ENCODE assay signal across 25 cellular contexts in the genomic region with DNA sequence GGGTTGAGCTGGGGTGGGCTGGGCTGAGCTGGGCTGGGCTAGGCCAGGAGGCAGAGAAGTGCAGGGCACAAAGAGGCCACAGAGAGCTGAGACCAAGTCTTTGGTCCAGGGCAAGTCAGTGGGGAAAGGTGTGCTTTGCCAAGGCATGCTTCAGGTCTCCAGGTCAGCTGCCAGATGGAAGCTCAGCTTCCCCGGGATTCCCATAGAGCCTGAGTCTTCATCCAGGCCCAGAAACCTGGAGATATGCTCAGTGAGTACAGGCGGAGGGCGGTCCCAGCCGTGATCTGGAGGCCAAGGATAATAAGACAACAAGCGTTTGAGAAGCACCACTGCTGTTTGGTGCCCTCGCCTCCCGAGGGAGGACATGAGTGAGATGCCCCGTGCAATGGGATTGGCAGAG. TPM values are rescaled to one million over a fixed set of nuclear protein-coding genes. Genes with fewer than 3 reads are reported as not detected.
DNase-seq lines count a peak whose midpoint lies in the region; ATAC-seq, FAIRE-seq and TF ChIP-seq lines count a peak whose summit lies in the region.
"Had no signal": no experiment of that assay in that cellular context is flagged by ENCODE, and none has a peak within 500 bp of the region (broad histone marks: within the 10 kb centered on the region; RNA-seq: fewer than 3 reads in every experiment).

No MANE protein-coding gene starts in this region.

- no peak overlapping the region for H3K4ac ChIP-seq in H1 (replicated peaks; ENCODE audit: insufficient read length, low read depth, low read length)

- H4K5ac ChIP-seq in H1 (ENCODE audit: insufficient read length, low read depth, low read length), result no peak overlapping the region

- H3K27me3 Mint-ChIP-seq in GM23338 (ENCODE audit: insufficient read depth, low read depth, poor library complexity), result peaks cover 8% of the 10 kb centered on the region
- H3K27me3 Mint-ChIP-seq: CD4-positive, alpha-beta T cell had no signal

- no peak for DNase-seq in GM23338 (ENCODE audit: low spot score)
- peak; percentile 96 for DNase-seq in cerebellar cortex (ENCODE audit: low spot score)
- no peak for DNase-seq in H1 (ENCODE audit: low read depth in 1 of 2, low spot score in 2 of 2)
- DNase-seq in NCI-H1092 (lab: John Stamatoyannopoulos, UW), result no peak
- DNase-seq in stimulated activated CD4-positive, alpha-beta T cell treated with anti-CD3 and anti-CD28 coated beads, Interleukin-2, amount 100 ng/mL, for 24 hours, result no peak
- DNase-seq in activated CD4-positive, alpha-beta T cell treated with anti-CD3 and anti-CD28 coated beads, Interleukin-2, amount 50 U/mL, for 48 hours, result no peak
- DNase-seq: 8988T; ACHN; AML-193; BE2C; CD4-positive, alpha-beta T cell; CD8-positive, alpha-beta memory T cell; DMS 273 treated with DMSO at 0.1 percent for 48 hours; DMS79; EL; GF-D8; GM23248; HCEC 1CT had no signal

- H2BK15ac ChIP-seq in H1 (ENCODE audit: low read length), result no peak overlapping the region

- H3K79me1 ChIP-seq in H1 (ENCODE audit: low read depth, low read length), result no peaks in the 10 kb centered on the region

- CTCF ChIA-PET in H1 (lab: Charles Lee; ENCODE audit: partially characterized antibody), result interaction anchor here (0.6 to 1.5 kb wide), 4 partner anchors 11 to 82 kb away, joined by 3 to 6 read pairs (median 3); no protein-coding TSS in a partner anchor

- H3F3A ChIP-seq in GM23338 (replicated peaks; ENCODE audit: low read depth), result 0 out of 2 replicates have a peak, but pooled peaks cover 3% of the 10 kb centered on the region

- H3K9me3 ChIP-seq in H1 (ENCODE audit: insufficient read depth in 2 of 2, low read depth in 1 of 2, low read length in 1 of 2), result peaks cover 0 to 5% of the 10 kb centered on the region in 2 experiments; a peak in 1 of 4 replicates
- H3K9me3 ChIP-seq: A549, BE2C had no signal

- no peak for TF ChIP-seq CTCF in GM23338 (conservative IDR thresholded peaks at IDR 0.05; ENCODE audit: low read depth in 2 of 2)
- no peak for TF ChIP-seq CTCF in H1 (IDR thresholded peaks at IDR 0.05; ENCODE audit: control extremely low read depth in 1 of 3, insufficient read depth in 1 of 3, low read depth in 1 of 3, low read length in 3 of 3)

- no peak overlapping the region for H3K9ac ChIP-seq in H1 (replicated peaks in 1 of 4; ENCODE audit: extremely low read depth in 1 of 4, low read depth in 3 of 4, low read length in 3 of 4)
- H3K9ac ChIP-seq: BLaER1 treated with 17β-estradiol and CSF1 and Interleukin-3, amounts not matched to agents 10 nM and 100 nM; GM23248 had no signal

- H3K4me1 Mint-ChIP-seq in GM23338, result no peaks in the 10 kb centered on the region
- H3K4me1 Mint-ChIP-seq: CD14-positive monocyte; CD8-positive, alpha-beta memory T cell had no signal

- H3K27me3 ChIP-seq in GM23338 (ENCODE audit: insufficient read depth) (no peaks in the 10 kb centered on the region), H1 (replicated peaks in 1 of 4; ENCODE audit: control insufficient read depth in 3 of 4, extremely low read depth in 1 of 4, insufficient read depth in 3 of 4, low read length in 3 of 4) (no peaks in the 10 kb centered on the region)
- H3K27me3 ChIP-seq: BE2C; BLaER1 treated with 17β-estradiol and CSF1 and Interleukin-3, amounts not matched to agents 10 nM and 100 nM had no signal

- H3K9me3 Mint-ChIP-seq in GM23338, result peaks cover 7% of the 10 kb centered on the region; the same call in 2 of the 3 replicates
- H3K9me3 Mint-ChIP-seq: CD4-positive, alpha-beta T cell had no signal

- H3K9me2 ChIP-seq in GM23338 (ENCODE audit: insufficient read depth), result no peaks in the 10 kb centered on the region

- H3K23ac ChIP-seq in H1 (ENCODE audit: insufficient read length), result no peak overlapping the region

- H3K23me2 ChIP-seq in H1 (ENCODE audit: low read depth, low read length), result peaks cover 6% of the 10 kb centered on the region; the same call in 1 of the 2 replicates

- no peak overlapping the region for H3K27ac ChIP-seq in GM23338 (ENCODE audit: low read depth)
- no peak overlapping the region for H3K27ac ChIP-seq in H1 (ENCODE audit: low read depth, low read length)
- H3K27ac ChIP-seq: A549; BLaER1 treated with 17β-estradiol and CSF1 and Interleukin-3, amounts not matched to agents 10 nM and 100 nM; GM23248 had no signal

- no peak overlapping the region for H4K91ac ChIP-seq in H1 (replicated peaks; ENCODE audit: insufficient read length, low read length)

- H3K36me3 ChIP-seq in GM23338 (ENCODE audit: insufficient read depth) (no peaks in the 10 kb centered on the region), H1 (ENCODE audit: control insufficient read depth in 2 of 4, insufficient read depth in 4 of 4, low read length in 3 of 4) (no peaks in the 10 kb centered on the region)
- H3K36me3 ChIP-seq: BE2C; BLaER1 treated with 17β-estradiol and CSF1 and Interleukin-3, amounts not matched to agents 10 nM and 100 nM had no signal

- H3K14ac ChIP-seq in H1 (ENCODE audit: insufficient read length), result no peak overlapping the region

- no peak overlapping the region for H2BK5ac ChIP-seq in H1 (ENCODE audit: low read depth, low read length)

- H4K8ac ChIP-seq in H1 (ENCODE audit: extremely low read depth, insufficient read depth, low read length), result no peak overlapping the region

- 0 out of 2 replicates have a peak overlapping the region, but pooled peaks have one; percentile 27 for H2BK12ac ChIP-seq in H1 (ENCODE audit: low read depth, low read length)

- H3K4me1 ChIP-seq in GM23338 (ENCODE audit: insufficient read depth) (no peaks in the 10 kb centered on the region), H1 (replicated peaks in 1 of 4; ENCODE audit: control insufficient read depth in 3 of 4, insufficient read depth in 4 of 4, low read length in 3 of 4) (peaks cover 0 to 3% (median 1%) of the 10 kb centered on the region in 4 experiments; a peak in 2 of 7 replicates)
- H3K4me1 ChIP-seq: A549, BE2C had no signal

- no peak overlapping the region for H3K56ac ChIP-seq in H1 (replicated peaks; ENCODE audit: insufficient read length, low read depth, low read length)

- no peak overlapping the region for H2BK120ac ChIP-seq in H1 (replicated peaks; ENCODE audit: low read depth, low read length)

- no peaks in the 10 kb centered on the region for H4K20me1 ChIP-seq in GM23338 (replicated peaks; ENCODE audit: insufficient read depth)
- peaks cover 0 to 3% of the 10 kb centered on the region in 2 experiments for H4K20me1 ChIP-seq in H1 (replicated peaks in 1 of 2; ENCODE audit: control insufficient read depth in 1 of 2, insufficient read depth in 2 of 2, low read length in 2 of 2)
- H4K20me1 ChIP-seq: BLaER1 treated with 17β-estradiol and CSF1 and Interleukin-3, amounts not matched to agents 10 nM and 100 nM had no signal

- 85% methylated on average over 8 of the region's 8 CpGs; no CpG with 5 or more reads in 1 of the 2 experiments for WGBS in H1 (ENCODE audit: extremely low coverage in 1 of 2, insufficient coverage in 1 of 2, insufficient read length in 1 of 2, insufficient replicate concordance in 2 of 2, low coverage in 1 of 2, low lambda C conversion rate in 2 of 2, missing lambda C conversion rate in 1 of 2), 2 experiments

- no peaks in the 10 kb centered on the region for H3K79me2 ChIP-seq in GM23338 (replicated peaks; ENCODE audit: insufficient read depth)
- no peaks in the 10 kb centered on the region for H3K79me2 ChIP-seq in H1 (ENCODE audit: control insufficient read depth in 1 of 2, insufficient read depth in 2 of 2, low read length in 2 of 2)

- no peak for TF ChIP-seq POLR2A in H1 (IDR thresholded peaks at IDR 0.05; ENCODE audit: control extremely low read depth in 1 of 2, low read depth in 2 of 2, low read length in 2 of 2)

- H3K4me3 ChIP-seq in GM23338 (no peak overlapping the region), H1 (ENCODE audit: extremely low read depth in 1 of 4, insufficient read depth in 2 of 4, low read depth in 3 of 4, low read length in 4 of 4) (no peak overlapping the region)
- H3K4me3 ChIP-seq: A549; BLaER1 treated with 17β-estradiol and CSF1 and Interleukin-3, amounts not matched to agents 10 nM and 100 nM; GM23248 had no signal

- no peak overlapping the region for H3K4me2 ChIP-seq in GM23338
- H3K4me2 ChIP-seq in H1 (ENCODE audit: insufficient read depth in 1 of 2, low read depth in 2 of 2, low read length in 2 of 2), result no peak overlapping the region
- H3K4me2 ChIP-seq: A549; BLaER1 treated with 17β-estradiol and CSF1 and Interleukin-3, amounts not matched to agents 10 nM and 100 nM had no signal

- no peak for ATAC-seq in GM23338
- ATAC-seq: A549 had no signal

- H2BK20ac ChIP-seq in H1 (ENCODE audit: low read length), result no peak overlapping the region

- H2AK5ac ChIP-seq in H1 (ENCODE audit: low read depth, low read length), result no peak overlapping the region

- FAIRE-seq in H1 (lab: Jason Lieb, UNC), result no peak
- FAIRE-seq: A549, D721Med, GM12891, GM18507, H54 had no signal

- H2AFZ ChIP-seq in GM23338 (0 out of 2 replicates have a peak overlapping the region, but pooled peaks have one; percentile 52), H1 (ENCODE audit: low read length) (no peak overlapping the region)
- H2AFZ ChIP-seq: GM23248 had no signal

- no peak overlapping the region for H3K4me3 Mint-ChIP-seq in GM23338
- H3K4me3 Mint-ChIP-seq: CD14-positive monocyte; CD4-positive, alpha-beta T cell; CD8-positive, alpha-beta memory T cell had no signal

- POLR2A ChIA-PET in H1 (lab: Charles Lee; ENCODE audit: partially characterized antibody), result no interaction called here

- TF ChIP-seq EP300 in H1 (IDR thresholded peaks at IDR 0.05; ENCODE audit: borderline replicate concordance in 1 of 2, low read depth in 2 of 2, low read length in 2 of 2), result no peak

- H3K18ac ChIP-seq in H1 (ENCODE audit: extremely low read depth, low read length), result no peak overlapping the region

- no peaks in the 10 kb centered on the region for H3K36me3 Mint-ChIP-seq in GM23338 (ENCODE audit: low read depth)
- H3K36me3 Mint-ChIP-seq: CD14-positive monocyte; CD8-positive, alpha-beta memory T cell had no signal

- H3K27ac Mint-ChIP-seq in GM23338, result no peak overlapping the region
- H3K27ac Mint-ChIP-seq: CD14-positive monocyte; CD4-positive, alpha-beta T cell; CD8-positive, alpha-beta memory T cell had no signal

- TF ChIP-seq RAD21 in H1 (IDR thresholded peaks at IDR 0.05 in 1 of 2, conservative IDR thresholded peaks at IDR 0.05 in 1 of 2; ENCODE audit: low read depth in 2 of 2, low read length in 2 of 2), result no peak

RNA-seq across cellular contexts. Expression of gene CALN1, which starts 4.7 kb away (rescaled TPM):
- 14.5 and 15.3 TPM in 2 replicates for total RNA-seq in GM23338 (2014; rRNA removed; shearing (Covaris generic))
- polyA plus RNA-seq in GM23338 (2016; fragmentation: Nextera tagmentation; extraction: Ambion mirVana) (3.0 and 7.6 TPM in 2 replicates), H1 (2011; rRNA removed) (5.5 and 6.4 TPM in 2 replicates)
- 14.4 and 15.2 TPM in 2 replicates for total RNA-seq in H1 (2021; fragmentation: NEBNext Ultra II Directional; extraction: Animal tissue kit (Norgen Biotek cat#: 25700))
- polyA plus RNA-seq in H1 (2011; cell fraction: cytosol; rRNA removed), result 6.0 TPM
- polyA plus RNA-seq in H1 (2011; cell fraction: nucleus; rRNA removed), result 4.5 TPM
- 4.8 to 11.8 TPM (median 8.1 TPM) in 4 replicates for polyA plus RNA-seq in H1 (2012, experiment 1 of 2)
- 3.1 TPM for polyA plus RNA-seq in H1 (2012, experiment 2 of 2)
- polyA plus RNA-seq in H1 (2013, experiment 1 of 2), result 4.6 TPM
- polyA plus RNA-seq in H1 (2013, experiment 2 of 2), result 4.7 TPM
- 15.1 and 23.9 TPM in 2 replicates for polyA minus RNA-seq in H1 (2011; rRNA and poly(A)+ RNA removed)
- 3.4 TPM for polyA minus RNA-seq in H1 (2011; cell fraction: cytosol; rRNA and poly(A)+ RNA removed)
- 9.7 TPM for polyA minus RNA-seq in H1 (2011; cell fraction: nucleus; rRNA and poly(A)+ RNA removed)
- total RNA-seq: CD8-positive, alpha-beta memory T cell; GM23248 had no signal
- polyA plus RNA-seq: A549; CD14-positive monocyte; CD8-positive, alpha-beta memory T cell; GM23248 had no signal
